8 cellular contexts compared by ENCODE assay signal in genomic region chr16:2980227-2981176, GRCh38. TPM values are rescaled to one million over a fixed set of nuclear protein-coding genes. Genes with fewer than 3 reads are reported as not detected.
DNase-seq lines count a peak whose midpoint lies in the region; ATAC-seq and TF ChIP-seq lines count a peak whose summit lies in the region.

Gene PKMYT1, minus strand, starts transcription at chr16:2980446. Its CDS starts 789 bp downstream, at chr16:2979657.

- H3K27me3 ChIP-seq in Panc1 (ENCODE audit: control insufficient read depth, insufficient read depth, low read length) (no peaks in the 10 kb centered on the region), esophagus muscularis mucosa (peaks cover 0 to 41% (median 4%) of the 10 kb centered on the region in 4 donors), muscle layer of duodenum (ENCODE audit: low read depth, low read length) (peaks cover 5% of the 10 kb centered on the region)

- TF ChIP-seq POLR2A in esophagus muscularis mucosa (IDR thresholded peaks at IDR 0.05; ENCODE audit: low read depth), result peak; percentile 94

- POLR2A ChIA-PET in Panc1 (lab: Charles Lee), result interaction anchor here (0.6 kb wide), 1 partner anchor 361 kb away, joined by 3 read pairs; no protein-coding TSS in a partner anchor

- peak; percentile 63 for ATAC-seq in GM21529 (IDR thresholded peaks at IDR 0.05; ENCODE audit: unreplicated experiment)
- ATAC-seq in Panc1, result peak; percentile 83

- BruUV-seq in Panc1 (replicated peaks; lab: Mats Ljungman, UMichigan), result no TSS peak

- peak; percentile 44 for DNase-seq in DMS153 (lab: John Stamatoyannopoulos, UW)
- no peak for DNase-seq in Panc1 (ENCODE audit: low read depth, low spot score)
- DNase-seq in activated T-cell treated with anti-CD3 and anti-CD28 coated beads, Interleukin-2, amount 50 U/mL, for 48 hours, result peak; percentile 96 to 99
- DNase-seq in esophagus muscularis mucosa (ENCODE audit: extremely low spot score), result peak; percentile 94
- peak; percentile 89 for DNase-seq in stimulated activated CD8-positive, alpha-beta memory T cell treated with anti-CD3 and anti-CD28 coated beads, Interleukin-7, amount 100 ng/mL, for 24 hours (ENCODE audit: low read depth)

- peak within 1 kb of the TSS in 2 of 3 donors; percentile 76 to 80 for H3K27ac Mint-ChIP-seq in IgD-negative memory B cell

- TF ChIP-seq CTCF in Panc1 (IDR thresholded peaks at IDR 0.05) (no peak), esophagus muscularis mucosa (IDR thresholded peaks at IDR 0.05) (peak in 1 of 3 experiments; percentile 42)

- no peaks in the 10 kb centered on the region for H3K9me3 Mint-ChIP-seq in IgD-negative memory B cell

- H3K36me3 ChIP-seq in Panc1 (ENCODE audit: control insufficient read depth, insufficient read depth, low read length) (peaks cover 2% of the 10 kb centered on the region; the same call in 1 of the 2 replicates), esophagus muscularis mucosa (no peaks in the 10 kb centered on the region), muscle layer of duodenum (ENCODE audit: control insufficient read depth in 1 of 2, insufficient read depth in 2 of 2, low read length in 2 of 2) (no peaks in the 10 kb centered on the region)

- intact Hi-C loops in Panc1 (cut with micrococcal nuclease; ENCODE audit: unreplicated experiment) (no loop called here), esophagus muscularis mucosa (cut with DNase I) (no loop called here)

- no peaks in the 10 kb centered on the region for H3K36me3 Mint-ChIP-seq in IgD-negative memory B cell

- no peaks in the 10 kb centered on the region for H3K27me3 Mint-ChIP-seq in IgD-negative memory B cell

- TF ChIP-seq EP300 in esophagus muscularis mucosa (IDR thresholded peaks at IDR 0.05), result no peak

- peaks cover 0 to 17% (median 8%) of the 10 kb centered on the region in 3 donors for H3K4me1 Mint-ChIP-seq in IgD-negative memory B cell

- H3K4me3 ChIP-seq in Panc1 (ENCODE audit: low read depth in 2 of 2, low read length in 2 of 2), result peak within 1 kb of the TSS; percentile 70 to 71
- H3K4me3 ChIP-seq in esophagus muscularis mucosa, result peak within 1 kb of the TSS; percentile 66 to 84 (median 72)
- H3K4me3 ChIP-seq in muscle layer of duodenum (ENCODE audit: low read depth in 1 of 2, low read length in 2 of 2), result peak within 1 kb of the TSS; percentile 70 to 81

- WGBS in esophagus muscularis mucosa, result 29% methylated on average over 18 of the region's 91 CpGs

- CTCF ChIA-PET in Panc1 (lab: Charles Lee), result no interaction called here

- in situ Hi-C loops in Panc1 (cut with HindIII; ENCODE audit: low pct_unique_long_range_greater_than_20kb, low sequenced_read_pairs), result no loop called here

- no peaks in the 10 kb centered on the region for H3K9me3 ChIP-seq in Panc1 (ENCODE audit: control insufficient read depth, insufficient read depth, low read depth, low read length)
- H3K9me3 ChIP-seq in esophagus muscularis mucosa, result no peaks in the 10 kb centered on the region
- H3K9me3 ChIP-seq in muscle layer of duodenum (ENCODE audit: control insufficient read depth in 1 of 2, low read length in 2 of 2), result no peaks in the 10 kb centered on the region

- H3K4me1 ChIP-seq in Panc1 (ENCODE audit: control insufficient read depth, insufficient read depth, low read length), result peaks cover 36% of the 10 kb centered on the region
- H3K4me1 ChIP-seq in esophagus muscularis mucosa, result peaks cover 23 to 39% (median 29%) of the 10 kb centered on the region in 4 donors
- H3K4me1 ChIP-seq in muscle layer of duodenum (ENCODE audit: control insufficient read depth in 1 of 2, insufficient read depth in 2 of 2, low read length in 2 of 2), result peaks cover 0 to 24% of the 10 kb centered on the region in 2 donors

- H3K27ac ChIP-seq in Panc1 (ENCODE audit: low read length) (peak within 1 kb of the TSS; percentile 96), esophagus muscularis mucosa (replicated peaks in 1 of 4) (peak within 1 kb of the TSS; percentile 80 to 89 (median 86)), muscle layer of duodenum (ENCODE audit: low read length) (peak within 1 kb of the TSS; percentile 45)

- peak within 1 kb of the TSS; percentile 66 to 92 (median 86) for H3K4me3 Mint-ChIP-seq in IgD-negative memory B cell

RNA-seq across cellular contexts. Expression of gene PKMYT1, which starts in this region (rescaled TPM):
- 1.4 TPM for polyA plus RNA-seq in IgD-negative memory B cell
- total RNA-seq in Panc1 (2021; ENCODE audit: unreplicated experiment) (105 TPM), esophagus muscularis mucosa (1 to 10 TPM in 1 of 4 donors, under 1 TPM in 1, not detected in 2; 0.57 to 2.5 TPM)
- 58.1 TPM for polyA plus RNA-seq in Panc1 (2012; ENCODE audit: insufficient read length)

Comparison
In these comparisons a context has a peak if more than half of its experiments do, and no peak if none do; other contexts are left out.
1. RNA of gene PKMYT1 (total RNA-seq): 105 TPM in Panc1 (single experiment); 0.57 to 2.5 TPM in esophagus muscularis mucosa; every median in the first group is over 10 times any median in the second.
2. H3K27ac ChIP-seq: peak in every context shown above with its lines; median percentile 96 in Panc1; 86 in esophagus muscularis mucosa; 45 in muscle layer of duodenum.
3. Peak in every context shown above with its lines, with median percentiles within 50 percentile points of each other: H3K4me3 ChIP-seq.